In genomic region chr3:71380096-71380495, GRCh38 we compare ENCODE assay signal across 15 cellular contexts.
DNase-seq lines count a peak whose midpoint lies in the region; ATAC-seq and TF ChIP-seq lines count a peak whose summit lies in the region.
"Had no signal": no experiment of that assay in that cellular context is flagged by ENCODE, and none has a peak within 500 bp of the region (broad histone marks: within the 10 kb centered on the region; RNA-seq: fewer than 3 reads in every experiment).

No MANE protein-coding gene starts in this region.

- H3K36me3 ChIP-seq in right atrium auricular region = no peaks in the 10 kb centered on the region
- H3K36me3 ChIP-seq: tibial nerve had no signal

- peaks cover 0 to 10% of the 10 kb centered on the region in 2 donors for H3K4me1 ChIP-seq in right atrium auricular region
- H3K4me1 ChIP-seq: parathyroid adenoma had no signal

- H3K36me3 Mint-ChIP-seq in WTC11 = no peaks in the 10 kb centered on the region
- H3K36me3 Mint-ChIP-seq in activated T-helper 1 cell treated with anti-CD3 and anti-CD28 coated beads, Interleukin-12 subunit alpha, Interleukin-12 subunit beta, Interleukin-2, Interleukin-4 antibody, amounts not matched to agents 30 ng/mL and 10 ng/mL and 1 ng/mL, durations not matched to agents 14 hours and 24 hours and 36 hours (ENCODE audit: low read depth) = peaks cover 3% of the 10 kb centered on the region

- CTCF ChIA-PET in WTC11 (lab: Charles Lee) = no interaction called here

- H3K27me3 Mint-ChIP-seq in WTC11 (ENCODE audit: low read depth) = no peaks in the 10 kb centered on the region
- peaks cover 21% of the 10 kb centered on the region for H3K27me3 Mint-ChIP-seq in activated T-helper 1 cell treated with anti-CD3 and anti-CD28 coated beads, Interleukin-12 subunit alpha, Interleukin-12 subunit beta, Interleukin-2, Interleukin-4 antibody, amounts not matched to agents 30 ng/mL and 10 ng/mL and 1 ng/mL, durations not matched to agents 14 hours and 24 hours and 36 hours (ENCODE audit: insufficient read depth)

- POLR2A ChIA-PET in WTC11 (lab: Charles Lee) = no interaction called here

- TF ChIP-seq CTCF in right atrium auricular region (IDR thresholded peaks at IDR 0.05) (no peak), WTC11 (IDR thresholded peaks at IDR 0.05) (no peak), GM13977 (IDR thresholded peaks at IDR 0.05; ENCODE audit: extremely low read depth, insufficient read depth, missing control alignments) (no peak)

- no peak overlapping the region for H3K27ac ChIP-seq in right atrium auricular region
- H3K27ac ChIP-seq: parathyroid adenoma, tibial nerve had no signal

- peak overlapping the region; percentile 9; the same call in 1 of the 2 replicates for H3K27ac Mint-ChIP-seq in WTC11
- H3K27ac Mint-ChIP-seq in activated T-helper 1 cell treated with anti-CD3 and anti-CD28 coated beads, Interleukin-12 subunit alpha, Interleukin-12 subunit beta, Interleukin-2, Interleukin-4 antibody, amounts not matched to agents 30 ng/mL and 10 ng/mL and 1 ng/mL, durations not matched to agents 14 hours and 24 hours and 36 hours = no peak overlapping the region

- in situ Hi-C loops in GM13977 (cut with MboI; ENCODE audit: low pct_unique_long_range_greater_than_20kb, low sequenced_read_pairs, unreplicated experiment) = no loop called here

- no peak overlapping the region for H3K4me3 Mint-ChIP-seq in WTC11
- no peak overlapping the region for H3K4me3 Mint-ChIP-seq in activated T-helper 1 cell treated with anti-CD3 and anti-CD28 coated beads, Interleukin-12 subunit alpha, Interleukin-12 subunit beta, Interleukin-2, Interleukin-4 antibody, amounts not matched to agents 30 ng/mL and 10 ng/mL and 1 ng/mL, durations not matched to agents 14 hours and 24 hours and 36 hours

- H3K4me3 ChIP-seq in right atrium auricular region = no peak overlapping the region
- H3K4me3 ChIP-seq: tibial nerve had no signal

- no peaks in the 10 kb centered on the region for H3K9me3 Mint-ChIP-seq in WTC11
- no peaks in the 10 kb centered on the region for H3K9me3 Mint-ChIP-seq in activated T-helper 1 cell treated with anti-CD3 and anti-CD28 coated beads, Interleukin-12 subunit alpha, Interleukin-12 subunit beta, Interleukin-2, Interleukin-4 antibody, amounts not matched to agents 30 ng/mL and 10 ng/mL and 1 ng/mL, durations not matched to agents 14 hours and 24 hours and 36 hours

- peak; percentile 52 for ATAC-seq in Right ventricle myocardium inferior
- peak; percentile 78 for ATAC-seq in WTC11

- H3K27me3 ChIP-seq in right atrium auricular region = no peaks in the 10 kb centered on the region
- H3K27me3 ChIP-seq: tibial nerve had no signal

- intact Hi-C loops in Right ventricle myocardium inferior (cut with DNase I) = no loop called here
- intact Hi-C loops in activated T-helper 1 cell treated with anti-CD3 and anti-CD28 coated beads, Interleukin-12 subunit alpha, Interleukin-12 subunit beta, Interleukin-2, Interleukin-4 antibody, amounts not matched to agents 30 ng/mL and 10 ng/mL and 1 ng/mL, durations not matched to agents 14 hours and 24 hours and 36 hours (cut with micrococcal nuclease) = loop anchor here (1.0 to 5.0 kb wide), 3 partner anchors 10 to 42 kb away; no protein-coding TSS in a partner anchor

- H3K9me3 ChIP-seq in right atrium auricular region = no peaks in the 10 kb centered on the region
- H3K9me3 ChIP-seq: tibial nerve had no signal

- peaks cover 42% of the 10 kb centered on the region for H3K4me1 Mint-ChIP-seq in WTC11
- peaks cover 26% of the 10 kb centered on the region for H3K4me1 Mint-ChIP-seq in activated T-helper 1 cell treated with anti-CD3 and anti-CD28 coated beads, Interleukin-12 subunit alpha, Interleukin-12 subunit beta, Interleukin-2, Interleukin-4 antibody, amounts not matched to agents 30 ng/mL and 10 ng/mL and 1 ng/mL, durations not matched to agents 14 hours and 24 hours and 36 hours (ENCODE audit: low read depth)

- DNase-seq in Right ventricle myocardium inferior (ENCODE audit: missing footprints) (no peak), right atrium auricular region (ENCODE audit: low spot score) (no peak), WTC11 (ENCODE audit: low spot score) (no peak), iPS-NIHi7 (ENCODE audit: extremely low spot score) (peak; percentile 38), GM03348 (ENCODE audit: low spot score) (no peak), GM13977 (ENCODE audit: low spot score) (no peak), NCI-H1048 (lab: John Stamatoyannopoulos, UW) (no peak)
- DNase-seq in activated T-helper 1 cell treated with anti-CD3 and anti-CD28 coated beads, Interleukin-12 subunit alpha, Interleukin-12 subunit beta, Interleukin-2, Interleukin-4 antibody, amounts not matched to agents 30 ng/mL and 10 ng/mL and 1 ng/mL, durations not matched to agents 14 hours and 24 hours and 36 hours (ENCODE audit: low spot score) = no peak
- DNase-seq: activated CD4-positive, CD25-positive, alpha-beta regulatory T cell treated with anti-CD3 and anti-CD28 coated beads, Interleukin-2, amount 50 U/mL, for 72 hours; amniotic stem cell; kidney glomerular epithelial cell; NCI-H2029; SHP77 had no signal

TF ChIP-seq in WTC11, 78 proteins besides CTCF, POLR2A, EP300 and RAD21 (continues in another document):
- TF ChIP-seq NFYB (CRISPR knock-in tag; conservative IDR thresholded peaks at IDR 0.05; ENCODE audit: low read depth) = no peak
- no peak for TF ChIP-seq ETV6 (CRISPR knock-in tag; IDR thresholded peaks at IDR 0.05)
- no peak for TF ChIP-seq NFATC4 (CRISPR knock-in tag; IDR thresholded peaks at IDR 0.05)
- no peak for TF ChIP-seq NFE2L1 (CRISPR knock-in tag; IDR thresholded peaks at IDR 0.05)
- no peak for TF ChIP-seq HMGA2 (CRISPR knock-in tag; IDR thresholded peaks at IDR 0.05)
- TF ChIP-seq KAT7 (CRISPR knock-in tag; IDR thresholded peaks at IDR 0.05; ENCODE audit: borderline replicate concordance) = no peak
- no peak for TF ChIP-seq NR2C2 (CRISPR knock-in tag; IDR thresholded peaks at IDR 0.05)
- TF ChIP-seq CREM (CRISPR knock-in tag; IDR thresholded peaks at IDR 0.05) = no peak
- TF ChIP-seq GTF2I (CRISPR knock-in tag; conservative IDR thresholded peaks at IDR 0.05) = no peak
- TF ChIP-seq PREB (CRISPR knock-in tag; IDR thresholded peaks at IDR 0.05; ENCODE audit: borderline replicate concordance) = no peak
- no peak for TF ChIP-seq JAZF1 (CRISPR knock-in tag; IDR thresholded peaks at IDR 0.05)
- no peak for TF ChIP-seq SMAD4 (CRISPR knock-in tag; IDR thresholded peaks at IDR 0.05)
- TF ChIP-seq AFF4 (CRISPR knock-in tag; IDR thresholded peaks at IDR 0.05; ENCODE audit: borderline replicate concordance) = no peak
- no peak for TF ChIP-seq E2F5 (CRISPR knock-in tag; IDR thresholded peaks at IDR 0.05)
- no peak for TF ChIP-seq ZNF138 (CRISPR knock-in tag; conservative IDR thresholded peaks at IDR 0.05)
- no peak for TF ChIP-seq ELF4 (CRISPR knock-in tag; IDR thresholded peaks at IDR 0.05; ENCODE audit: low read depth)
